ENCODE assay signal across 1 cellular context in genomic region chr12:10613334-10614055, GRCh38.
TF ChIP-seq lines count a peak whose summit lies in the region.

Gene MAGOHB (minus strand): TSS chr12:10613609. CDS start chr12:10613532, 77 bp downstream.

TF ChIP-seq in K562, 482 proteins besides CTCF, POLR2A, EP300 and RAD21 (continued from another document and continues in another):
- TF ChIP-seq VEZF1 (CRISPR knock-in tag; IDR thresholded peaks at IDR 0.05): no peak; the same call in 1 of the 2 replicates
- peak; percentile 97 for TF ChIP-seq ATF1 (CRISPR knock-in tag; IDR thresholded peaks at IDR 0.05)
- peak; percentile 100 for TF ChIP-seq ATF1 (tag; IDR thresholded peaks at IDR 0.05)
- TF ChIP-seq SMAD1 (IDR thresholded peaks at IDR 0.05; ENCODE audit: low read depth, low read length, partially characterized antibody): peak; percentile 59
- TF ChIP-seq ARID3B (CRISPR knock-in tag; IDR thresholded peaks at IDR 0.05; ENCODE audit: borderline replicate concordance): no peak
- TF ChIP-seq LARP7 (IDR thresholded peaks at IDR 0.05): no peak
- no peak for TF ChIP-seq GTF2B (IDR thresholded peaks at IDR 0.05; ENCODE audit: extremely low read depth, insufficient read length)
- TF ChIP-seq E2F6 (IDR thresholded peaks at IDR 0.05; ENCODE audit: borderline replicate concordance in 1 of 2, extremely low read depth in 1 of 2, insufficient read depth in 1 of 2, insufficient read length in 1 of 2, low read depth in 1 of 2, low read length in 1 of 2, poor library complexity in 1 of 2, severe bottlenecking in 1 of 2): peak; percentile 54 to 62
- TF ChIP-seq MNT (conservative IDR thresholded peaks at IDR 0.05): peak; percentile 89 to 92
- TF ChIP-seq LCOR (CRISPR knock-in tag; IDR thresholded peaks at IDR 0.05): peak; percentile 97
- TF ChIP-seq ATF7 (IDR thresholded peaks at IDR 0.05): peak; percentile 99
- peak; percentile 88 for TF ChIP-seq E2F4 (CRISPR knock-in tag; IDR thresholded peaks at IDR 0.05; ENCODE audit: low read depth)
- peak; percentile 100 for TF ChIP-seq ATF3 (IDR thresholded peaks at IDR 0.05)
- no peak for TF ChIP-seq ATF3 (CRISPR knock-in tag; conservative IDR thresholded peaks at IDR 0.05)
- no peak for TF ChIP-seq TAL1 (IDR thresholded peaks at IDR 0.05)
- TF ChIP-seq SMC3 (conservative IDR thresholded peaks at IDR 0.05; ENCODE audit: insufficient read depth, low read depth, low read length): no peak
- TF ChIP-seq PRPF4 (IDR thresholded peaks at IDR 0.05; ENCODE audit: insufficient read depth, low read depth, low read length, poor library complexity, severe bottlenecking): no peak
- TF ChIP-seq SMARCB1 (IDR thresholded peaks at IDR 0.05; ENCODE audit: insufficient read length, low read depth): no peak
- 0 out of 6 replicates have a peak, but pooled peaks of 1 of the 3 experiments have one; percentile 28 for TF ChIP-seq ZBTB11 (CRISPR knock-in tag; IDR thresholded peaks at IDR 0.05)
- TF ChIP-seq ZBTB1 (CRISPR knock-in tag; IDR thresholded peaks at IDR 0.05; ENCODE audit: borderline replicate concordance, low read depth): no peak
- TF ChIP-seq SMARCA4 (IDR thresholded peaks at IDR 0.05): no peak
- TF ChIP-seq ZNF655 (CRISPR knock-in tag; IDR thresholded peaks at IDR 0.05): no peak
- peak; percentile 99 for TF ChIP-seq MTA1 (IDR thresholded peaks at IDR 0.05; ENCODE audit: borderline replicate concordance)
- 0 out of 2 replicates have a peak, but pooled peaks have one; percentile 26 for TF ChIP-seq BACH1 (tag; IDR thresholded peaks at IDR 0.05)
- peak; percentile 81 for TF ChIP-seq TAF1 (IDR thresholded peaks at IDR 0.05; ENCODE audit: control insufficient read depth, extremely low read depth, insufficient read depth, low read length, severe bottlenecking)
- peak; percentile 46; the same call in 1 of the 2 replicates for TF ChIP-seq CC2D1A (IDR thresholded peaks at IDR 0.05)
- no peak for TF ChIP-seq ZNF583 (CRISPR knock-in tag; IDR thresholded peaks at IDR 0.05)
- no peak for TF ChIP-seq ZNF75A (CRISPR knock-in tag; IDR thresholded peaks at IDR 0.05)
- no peak for TF ChIP-seq SP2 (IDR thresholded peaks at IDR 0.05; ENCODE audit: extremely low read depth, low read depth, low read length, poor library complexity, severe bottlenecking)
- TF ChIP-seq ELF2 (CRISPR knock-in tag; IDR thresholded peaks at IDR 0.05): peak; percentile 79; the same call in 1 of the 2 replicates
- TF ChIP-seq HNRNPH1 (optimal IDR thresholded peaks at IDR 0.05; ENCODE audit: low read depth, low read length): no peak
- TF ChIP-seq SMAD2 (IDR thresholded peaks at IDR 0.05; ENCODE audit: low read depth, low read length): no peak
- TF ChIP-seq NFRKB (IDR thresholded peaks at IDR 0.05; ENCODE audit: low read depth): peak; percentile 95
- no peak for TF ChIP-seq ZNF449 (CRISPR knock-in tag; IDR thresholded peaks at IDR 0.05)
- no peak for TF ChIP-seq FOS (IDR thresholded peaks at IDR 0.05; ENCODE audit: extremely low read depth, insufficient read length)
- peak; percentile 72 for TF ChIP-seq SAP30 (IDR thresholded peaks at IDR 0.05; ENCODE audit: borderline replicate concordance, insufficient read depth, low read depth, low read length, poor library complexity, severe bottlenecking)
- TF ChIP-seq ZNF589 (CRISPR knock-in tag; IDR thresholded peaks at IDR 0.05; ENCODE audit: low read depth): no peak
- TF ChIP-seq NR3C1 (CRISPR knock-in tag; IDR thresholded peaks at IDR 0.05): no peak
- TF ChIP-seq ETS2 (tag; IDR thresholded peaks at IDR 0.05; ENCODE audit: borderline replicate concordance, poor library complexity, severe bottlenecking): no peak
- no peak for TF ChIP-seq ZNF699 (CRISPR knock-in tag; IDR thresholded peaks at IDR 0.05; ENCODE audit: insufficient replicate concordance)
- TF ChIP-seq MAX (CRISPR knock-in tag; IDR thresholded peaks at IDR 0.05): peak; percentile 68
- peak; percentile 75 for TF ChIP-seq KDM5B (IDR thresholded peaks at IDR 0.05; ENCODE audit: insufficient replicate concordance, low read depth, low read length)
- no peak for TF ChIP-seq RBM34 (IDR thresholded peaks at IDR 0.05; ENCODE audit: borderline replicate concordance, insufficient read depth, low read length)
- TF ChIP-seq SP1 (CRISPR knock-in tag; IDR thresholded peaks at IDR 0.05): peak; percentile 52; the same call in 1 of the 2 replicates
- TF ChIP-seq CSDE1 (IDR thresholded peaks at IDR 0.05): peak in 1 of 2 experiments; percentile 95; a peak in 2 of 4 replicates
- TF ChIP-seq CREB1 (IDR thresholded peaks at IDR 0.05): peak; percentile 99
- TF ChIP-seq CREB1 (CRISPR knock-in tag; IDR thresholded peaks at IDR 0.05): peak; percentile 99
